ENCODE assay signal across 7 cellular contexts in genomic region chr11:77073328-77074001, GRCh38. TPM values are rescaled to one million over a fixed set of nuclear protein-coding genes. Genes with fewer than 3 reads are reported as not detected.
A peak's percentile ranks its signal among the peaks of the same experiment; 100 is the strongest.
DNase-seq lines count a peak whose midpoint lies in the region; ATAC-seq and TF ChIP-seq lines count a peak whose summit lies in the region.

No MANE protein-coding gene starts in this region.

- POLR2A ChIA-PET in WTC11 (lab: Charles Lee), result no interaction called here

- H3K4me1 Mint-ChIP-seq in WTC11, result peaks cover 3% of the 10 kb centered on the region
- peaks cover 39% of the 10 kb centered on the region for H3K4me1 Mint-ChIP-seq in osteocyte (ENCODE audit: unreplicated experiment)

- H3K4me3 Mint-ChIP-seq in WTC11, result no peak overlapping the region
- H3K4me3 Mint-ChIP-seq in osteocyte (ENCODE audit: unreplicated experiment), result peak overlapping the region; percentile 38

- no peak overlapping the region for H3K4me3 ChIP-seq in gastroesophageal sphincter

- peak; percentile 71 for DNase-seq in HK-2 (ENCODE audit: unreplicated experiment)
- no peak for DNase-seq in WTC11 (ENCODE audit: low spot score)
- peak; percentile 93 for DNase-seq in osteocyte (ENCODE audit: extremely low spot score, unreplicated experiment)
- no peak for DNase-seq in NCI-H187 treated with DMSO at 0.1 percent for 48 hours (lab: John Stamatoyannopoulos, UW)

- no peaks in the 10 kb centered on the region for H3K36me3 ChIP-seq in gastroesophageal sphincter

- no peak for TF ChIP-seq EP300 in gastroesophageal sphincter (IDR thresholded peaks at IDR 0.05)

- H3K9me3 ChIP-seq in gastroesophageal sphincter, result no peaks in the 10 kb centered on the region

- no peaks in the 10 kb centered on the region for H3K27me3 ChIP-seq in gastroesophageal sphincter

- no peak for TF ChIP-seq CTCF in WTC11 (IDR thresholded peaks at IDR 0.05)
- TF ChIP-seq CTCF in gastroesophageal sphincter (IDR thresholded peaks at IDR 0.05), result peak in 3 of 4 experiments; percentile 43 to 57 (median 56)
- peak; percentile 66 for TF ChIP-seq CTCF in osteocyte (IDR thresholded peaks at IDR 0.05)

- H3K27me3 Mint-ChIP-seq in WTC11 (ENCODE audit: low read depth), result no peaks in the 10 kb centered on the region
- H3K27me3 Mint-ChIP-seq in osteocyte (ENCODE audit: unreplicated experiment), result no peaks in the 10 kb centered on the region

- 9 to 20% methylated on average over 2 to 4 of the region's 11 CpGs for WGBS in gastroesophageal sphincter (ENCODE audit: low coverage in 1 of 2), 2 donors

- H3K27ac Mint-ChIP-seq in WTC11, result peak overlapping the region; percentile 31
- H3K27ac Mint-ChIP-seq in osteocyte (ENCODE audit: unreplicated experiment), result peak overlapping the region; percentile 97

- H3K9me3 Mint-ChIP-seq in WTC11 (peaks cover 7% of the 10 kb centered on the region), osteocyte (ENCODE audit: unreplicated experiment) (peaks cover 7% of the 10 kb centered on the region)

- H3K27ac ChIP-seq in gastroesophageal sphincter, result peak overlapping the region; percentile 73 to 81 (median 75)

- TF ChIP-seq POLR2A in gastroesophageal sphincter (IDR thresholded peaks at IDR 0.05), result no peak

- ATAC-seq in WTC11 (no peak), gastroesophageal sphincter (peak; percentile 98), GM19328 (IDR thresholded peaks at IDR 0.05; ENCODE audit: unreplicated experiment) (no peak), GM21526 (IDR thresholded peaks at IDR 0.05; ENCODE audit: low FRiP score, unreplicated experiment) (no peak)

- no peaks in the 10 kb centered on the region; the same call in 1 of the 2 replicates for H3K36me3 Mint-ChIP-seq in WTC11
- peaks cover 6% of the 10 kb centered on the region for H3K36me3 Mint-ChIP-seq in osteocyte (ENCODE audit: unreplicated experiment)

- peaks cover 0 to 64% (median 37%) of the 10 kb centered on the region in 3 donors for H3K4me1 ChIP-seq in gastroesophageal sphincter

- CTCF ChIA-PET in WTC11 (lab: Charles Lee), result interaction anchor here (1.1 to 1.4 kb wide), 2 partner anchors 18 to 28 kb away, joined by 3 to 4 read pairs; no protein-coding TSS in a partner anchor

TF ChIP-seq in WTC11, 78 proteins besides CTCF, POLR2A, EP300 and RAD21:
- no peak for TF ChIP-seq KAT7 (CRISPR knock-in tag; IDR thresholded peaks at IDR 0.05; ENCODE audit: borderline replicate concordance)
- TF ChIP-seq PRRX2 (CRISPR knock-in tag; IDR thresholded peaks at IDR 0.05), result no peak
- TF ChIP-seq E2F4 (CRISPR knock-in tag; IDR thresholded peaks at IDR 0.05; ENCODE audit: borderline replicate concordance, low read depth), result no peak
- no peak for TF ChIP-seq JUN (CRISPR knock-in tag; IDR thresholded peaks at IDR 0.05)
- no peak for TF ChIP-seq RORB (CRISPR knock-in tag; IDR thresholded peaks at IDR 0.05)
- TF ChIP-seq PREB (CRISPR knock-in tag; IDR thresholded peaks at IDR 0.05; ENCODE audit: borderline replicate concordance), result no peak
- TF ChIP-seq CREM (CRISPR knock-in tag; IDR thresholded peaks at IDR 0.05), result no peak
- no peak for TF ChIP-seq ZSCAN18 (CRISPR knock-in tag; IDR thresholded peaks at IDR 0.05)
TF ChIP-seq in WTC11: peak in this region for 0.

RNA-seq across cellular contexts. Expression of gene CAPN5, which starts 6.7 kb away (rescaled TPM):
- total RNA-seq in WTC11 (2021) (24.0 to 27.4 TPM (median 24.3 TPM) in 3 replicates), gastroesophageal sphincter (1 to 10 TPM; 4.1 to 9.4 (median 7.7) TPM), osteocyte (12.8 TPM in 2 replicates)

RNA-seq across cellular contexts. Expression of gene OMP, which starts 29.2 kb away (rescaled TPM):
- 1.4 TPM in 1 of 3 replicates, not detected in the others for total RNA-seq in WTC11 (2021)
- total RNA-seq in gastroesophageal sphincter, result not detected
- total RNA-seq in osteocyte, result not detected in 2 replicates

RNA-seq across cellular contexts. Expression of gene B3GNT6, which starts 39.3 kb away (rescaled TPM):
- 0.07 to 0.14 TPM in 2 of 3 replicates, not detected in the other for total RNA-seq in WTC11 (2021)
- total RNA-seq in gastroesophageal sphincter, result under 1 TPM in 1 of 4 donors, not detected in 3; 0.62 TPM
- not detected in 2 replicates for total RNA-seq in osteocyte

RNA-seq across cellular contexts. Expression of gene MYO7A, which starts 54.6 kb away (rescaled TPM):
- total RNA-seq in WTC11 (2021) (2.1 to 2.5 TPM (median 2.3 TPM) in 3 replicates), gastroesophageal sphincter (10 to 100 TPM in 2 of 4 donors, 1 to 10 TPM in 2; 4.0 to 11.8 (median 8.7) TPM), osteocyte (0.08 TPM in 1 of 2 replicates, not detected in the other)

Comparison
In these comparisons a context has a peak if more than half of its experiments do, and no peak if none do; other contexts are left out.
1. DNase-seq: peak in HK-2 (single experiment) and osteocyte (single experiment); none in WTC11 (single experiment) and NCI-H187 treated with DMSO at 0.1 percent for 48 hours (single experiment).